Comparison of ENCODE assay signal across 21 cellular contexts in genomic region chr7:111982804-111983203, GRCh38.
"Had no signal": no experiment of that assay in that cellular context is flagged by ENCODE, and none has a peak within 500 bp of the region (broad histone marks: within the 10 kb centered on the region; RNA-seq: fewer than 3 reads in every experiment).

No MANE protein-coding gene starts in this region.

- H3K9me3 ChIP-seq: left ventricle myocardium inferior, psoas muscle, thoracic aorta had no signal

- H3K36me3 Mint-ChIP-seq: activated CD8-positive, alpha-beta memory T cell treated with anti-CD3 and anti-CD28 coated beads, Interleukin-2, amount 10 ng/mL, durations not matched to agents 7 days and 5 days; activated naive CD8-positive, alpha-beta T cell; natural killer cell treated with Interleukin-12 subunit alpha and Interleukin-12 subunit beta and Interleukin-15 and Interleukin-18, amount 100 ng/mL, for 72 hours had no signal

- H3K27me3 Mint-ChIP-seq: activated CD8-positive, alpha-beta memory T cell treated with anti-CD3 and anti-CD28 coated beads, Interleukin-2, amount 10 ng/mL, durations not matched to agents 7 days and 5 days had no signal

- DNase-seq: activated CD4-positive, alpha-beta T cell treated with anti-CD3 and anti-CD28 coated beads, Interleukin-2, amount 50 U/mL, for 4 hours; activated CD8-positive, alpha-beta memory T cell treated with anti-CD3 and anti-CD28 coated beads, Interleukin-2, amount 10 ng/mL, durations not matched to agents 7 days and 5 days; activated gamma-delta T cell; activated T-cell treated with anti-CD3 and anti-CD28 coated beads, Interleukin-2, amount 50 U/mL, for 48 hours; anterior cingulate cortex; central memory CD4-positive, alpha-beta T cell; endodermal cell; erythroblast; foreskin melanocyte; head of caudate nucleus; left ventricle myocardium inferior; mesenchymal stem cell; occipital lobe; psoas muscle; stimulated activated CD4-positive, alpha-beta T cell treated with anti-CD3 and anti-CD28 coated beads, Interleukin-4, amount 100 ng/mL, for 4 hours; stimulated activated naive CD8-positive, alpha-beta T cell treated with anti-CD3 and anti-CD28 coated beads, Interleukin-15, amount 100 ng/mL, for 72 hours had no signal

- H3K4me1 ChIP-seq: psoas muscle had no signal

- H3K27ac Mint-ChIP-seq: activated CD8-positive, alpha-beta memory T cell treated with anti-CD3 and anti-CD28 coated beads, Interleukin-2, amount 10 ng/mL, durations not matched to agents 7 days and 5 days; activated naive CD8-positive, alpha-beta T cell; endodermal cell; natural killer cell treated with Interleukin-12 subunit alpha and Interleukin-12 subunit beta and Interleukin-15 and Interleukin-18, amount 100 ng/mL, for 72 hours; stimulated activated naive CD8-positive, alpha-beta T cell treated with anti-CD3 and anti-CD28 coated beads, Interleukin-15, amount 100 ng/mL, for 72 hours had no signal

- H3K4me3 Mint-ChIP-seq: activated CD8-positive, alpha-beta memory T cell treated with anti-CD3 and anti-CD28 coated beads, Interleukin-2, amount 10 ng/mL, durations not matched to agents 7 days and 5 days; activated naive CD8-positive, alpha-beta T cell; endodermal cell; natural killer cell treated with Interleukin-12 subunit alpha and Interleukin-12 subunit beta and Interleukin-15 and Interleukin-18, amount 100 ng/mL, for 72 hours; stimulated activated naive CD8-positive, alpha-beta T cell treated with anti-CD3 and anti-CD28 coated beads, Interleukin-15, amount 100 ng/mL, for 72 hours had no signal

- H3K4me1 Mint-ChIP-seq: activated CD8-positive, alpha-beta memory T cell treated with anti-CD3 and anti-CD28 coated beads, Interleukin-2, amount 10 ng/mL, durations not matched to agents 7 days and 5 days; stimulated activated naive CD8-positive, alpha-beta T cell treated with anti-CD3 and anti-CD28 coated beads, Interleukin-15, amount 100 ng/mL, for 72 hours had no signal

- H3K36me3 ChIP-seq: thoracic aorta had no signal

- ATAC-seq: activated CD4-positive, CD25-positive, alpha-beta regulatory T cell treated with anti-CD3 and anti-CD28 coated beads, Interleukin-2, amount 50 U/mL, for 24 hours; activated CD8-positive, alpha-beta memory T cell treated with anti-CD3 and anti-CD28 coated beads, Interleukin-2, amount 10 ng/mL, durations not matched to agents 7 days and 5 days; natural killer cell treated with Interleukin-12 subunit alpha and Interleukin-12 subunit beta and Interleukin-15 and Interleukin-18, amount 100 ng/mL, for 72 hours; psoas muscle; stimulated activated naive CD8-positive, alpha-beta T cell treated with anti-CD3 and anti-CD28 coated beads, Interleukin-15, amount 100 ng/mL, for 72 hours had no signal

- FAIRE-seq: islet of Langerhans had no signal

- H3K4me3 ChIP-seq: left ventricle myocardium inferior, psoas muscle, thoracic aorta had no signal

- H3K27ac ChIP-seq: left ventricle myocardium inferior, psoas muscle, thoracic aorta had no signal

- H3K9me3 Mint-ChIP-seq: endodermal cell; natural killer cell treated with Interleukin-12 subunit alpha and Interleukin-12 subunit beta and Interleukin-15 and Interleukin-18, amount 100 ng/mL, for 72 hours; stimulated activated naive CD8-positive, alpha-beta T cell treated with anti-CD3 and anti-CD28 coated beads, Interleukin-15, amount 100 ng/mL, for 72 hours had no signal
